8 cellular contexts compared by ENCODE assay signal in genomic region chr4:3292571-3293409, GRCh38. TPM values are rescaled to one million over a fixed set of nuclear protein-coding genes. Genes with fewer than 3 reads are reported as not detected.
A peak's percentile ranks its signal among the peaks of the same experiment; 100 is the strongest.
DNase-seq lines count a peak whose midpoint lies in the region; ATAC-seq and TF ChIP-seq lines count a peak whose summit lies in the region.

Gene RGS12 (plus strand): TSS chr4:3293021. CDS start chr4:3316171, 23,150 bp downstream.

- H3K27me3 Mint-ChIP-seq in activated CD4-positive, alpha-beta T cell treated with anti-CD3 and anti-CD28 coated beads for 36 hours, result peaks cover 4% of the 10 kb centered on the region
- no peaks in the 10 kb centered on the region for H3K27me3 Mint-ChIP-seq in chondrocyte (ENCODE audit: low read depth)

- peak; percentile 15 for TF ChIP-seq CTCF in chondrocyte (IDR thresholded peaks at IDR 0.05)

- peak; percentile 83 for DNase-seq in A172 (ENCODE audit: low spot score)
- peak; percentile 80 for DNase-seq in NCI-H226
- peak; percentile 93 for DNase-seq in activated CD4-positive, alpha-beta T cell treated with anti-CD3 and anti-CD28 coated beads for 36 hours
- no peak for DNase-seq in chondrocyte (ENCODE audit: low spot score)
- DNase-seq in kidney glomerular epithelial cell (lab: John Stamatoyannopoulos, UW), result peak; percentile 52
- peak; percentile 95 for DNase-seq in stimulated activated CD4-positive, alpha-beta T cell treated with anti-CD3 and anti-CD28 coated beads, Interleukin-15, amount 100 ng/mL, for 24 hours

- intact Hi-C loops in activated CD4-positive, alpha-beta T cell treated with anti-CD3 and anti-CD28 coated beads for 36 hours (cut with DNase I, micrococcal nuclease), result loop anchor here (1.0 to 5.0 kb wide), 14 partner anchors 10 to 1420 kb away; partner anchors contain the start of genes HTT (in 2 of the 2), HTT-AS (in 2 of the 2), FAM193A (in 1 of the 2) and GRK4 (in 1 of the 2)

- no peaks in the 10 kb centered on the region for H3K36me3 Mint-ChIP-seq in activated CD4-positive, alpha-beta T cell treated with anti-CD3 and anti-CD28 coated beads for 36 hours (ENCODE audit: low read depth)
- H3K36me3 Mint-ChIP-seq in chondrocyte (ENCODE audit: low read depth), result peaks cover 9% of the 10 kb centered on the region

- POLR2A ChIA-PET in activated CD4-positive, alpha-beta T cell treated with anti-CD3 and anti-CD28 coated beads for 36 hours (lab: Charles Lee), result interaction anchor here (0.5 kb wide), 1 partner anchor 96 kb away, joined by 3 read pairs; no protein-coding TSS in a partner anchor

- ATAC-seq in GM18907 (IDR thresholded peaks at IDR 0.05; ENCODE audit: unreplicated experiment) (peak; percentile 75), HG03175 (IDR thresholded peaks at IDR 0.05; ENCODE audit: unreplicated experiment) (peak; percentile 75)
- ATAC-seq in activated CD4-positive, alpha-beta T cell treated with anti-CD3 and anti-CD28 coated beads for 36 hours, result peak; percentile 95

- H3K9me3 Mint-ChIP-seq in activated CD4-positive, alpha-beta T cell treated with anti-CD3 and anti-CD28 coated beads for 36 hours (ENCODE audit: low read depth), result no peaks in the 10 kb centered on the region
- peaks cover 8% of the 10 kb centered on the region for H3K9me3 Mint-ChIP-seq in chondrocyte (ENCODE audit: low read depth)

- peak within 1 kb of the TSS; percentile 64 for H3K27ac Mint-ChIP-seq in activated CD4-positive, alpha-beta T cell treated with anti-CD3 and anti-CD28 coated beads for 36 hours
- peak within 1 kb of the TSS; percentile 95 for H3K27ac Mint-ChIP-seq in chondrocyte (ENCODE audit: unreplicated experiment)

- CTCF ChIA-PET in activated CD4-positive, alpha-beta T cell treated with anti-CD3 and anti-CD28 coated beads for 36 hours (lab: Charles Lee), result no interaction called here

- peak within 1 kb of the TSS; percentile 81 for H3K4me3 Mint-ChIP-seq in activated CD4-positive, alpha-beta T cell treated with anti-CD3 and anti-CD28 coated beads for 36 hours
- H3K4me3 Mint-ChIP-seq in chondrocyte (ENCODE audit: unreplicated experiment), result peak within 1 kb of the TSS; percentile 90

- H3K4me1 Mint-ChIP-seq in activated CD4-positive, alpha-beta T cell treated with anti-CD3 and anti-CD28 coated beads for 36 hours, result peaks cover 11% of the 10 kb centered on the region
- peaks cover 23% of the 10 kb centered on the region for H3K4me1 Mint-ChIP-seq in chondrocyte (ENCODE audit: low read depth)

RNA-seq across cellular contexts. Expression of gene RGS12, which starts in this region (rescaled TPM):
- 12.4 and 16.2 TPM in 2 replicates for total RNA-seq in A172 (2014; rRNA removed; shearing (Covaris generic))
- 1 to 10 TPM; 8.0 to 9.4 TPM for total RNA-seq in activated CD4-positive, alpha-beta T cell treated with anti-CD3 and anti-CD28 coated beads for 36 hours
- total RNA-seq in chondrocyte, result 19.0 to 24.2 TPM (median 19.3 TPM) in 3 replicates
